27 cellular contexts compared by ENCODE assay signal in the genomic region with DNA sequence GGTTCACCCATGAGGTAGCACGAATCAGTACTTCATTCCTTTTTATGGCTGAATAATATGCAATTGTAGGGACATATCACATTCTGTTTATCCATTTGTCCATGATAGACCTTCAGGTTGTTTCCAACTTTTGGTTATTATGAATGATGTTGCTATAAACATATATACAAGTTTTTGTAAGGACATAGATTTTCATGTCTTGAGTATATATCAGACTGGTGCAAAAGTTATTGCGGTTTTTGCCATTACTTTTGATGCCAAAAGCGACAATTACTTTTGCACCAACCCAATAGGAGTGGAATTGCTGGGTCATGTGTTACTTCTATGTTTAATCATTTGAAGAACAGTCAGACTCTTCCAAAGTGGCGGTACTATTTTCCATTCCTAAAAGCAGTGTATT.
"Had no signal": no experiment of that assay in that cellular context is flagged by ENCODE, and none has a peak within 500 bp of the region (broad histone marks: within the 10 kb centered on the region; RNA-seq: fewer than 3 reads in every experiment).

No MANE protein-coding gene starts in this region.

- DNase-seq: colonic mucosa; cortex of kidney; dermis blood vessel endothelial cell; dorsolateral prefrontal cortex; effector CD4-positive, alpha-beta T cell; effector CD8-positive, alpha-beta T cell; effector memory CD4-positive, alpha-beta T cell; effector memory CD8-positive, alpha-beta T cell; endodermal cell; erythroblast; esophagus squamous epithelium; foreskin fibroblast; foreskin keratinocyte; foreskin melanocyte; gastrocnemius medialis; glutamatergic neuron; head of caudate nucleus; heart left ventricle; heart right ventricle had no signal

- H3K27me3 ChIP-seq: colonic mucosa, dorsolateral prefrontal cortex, esophagus muscularis mucosa, esophagus squamous epithelium, foreskin keratinocyte, gastrocnemius medialis, gastroesophageal sphincter, heart left ventricle, heart right ventricle had no signal

- ATAC-seq: effector memory CD8-positive, alpha-beta T cell; esophagus mucosa; foreskin keratinocyte; gastrocnemius medialis; gastroesophageal sphincter; heart left ventricle had no signal

- FAIRE-seq: colon, endothelial cell of umbilical vein, frontal cortex had no signal

- H3K36me3 ChIP-seq: colonic mucosa, esophagus muscularis mucosa, esophagus squamous epithelium, gastrocnemius medialis, gastroesophageal sphincter, heart left ventricle, heart right ventricle had no signal

- H3K4me3 ChIP-seq: colonic mucosa, coronary artery, dorsolateral prefrontal cortex, esophagus muscularis mucosa, esophagus squamous epithelium, gastrocnemius medialis, gastroesophageal sphincter, heart left ventricle, heart right ventricle had no signal

- H3K9me3 ChIP-seq: colonic mucosa, esophagus muscularis mucosa, esophagus squamous epithelium, gastrocnemius medialis, gastroesophageal sphincter, heart left ventricle, heart right ventricle had no signal

- H3K4me1 ChIP-seq: colonic mucosa, esophagus squamous epithelium, foreskin keratinocyte, gastrocnemius medialis had no signal

- H3K27ac ChIP-seq: colonic mucosa, coronary artery, dorsolateral prefrontal cortex, epithelial cell of prostate, esophagus muscularis mucosa, esophagus squamous epithelium, foreskin keratinocyte, gastrocnemius medialis, gastroesophageal sphincter, heart left ventricle, heart right ventricle had no signal
